8 cellular contexts compared by ENCODE assay signal in genomic region chr6:157980288-157981131, GRCh38. TPM values are rescaled to one million over a fixed set of nuclear protein-coding genes. Genes with fewer than 3 reads are reported as not detected.
DNase-seq lines count a peak whose midpoint lies in the region; ATAC-seq, FAIRE-seq and TF ChIP-seq lines count a peak whose summit lies in the region.

No MANE protein-coding gene starts in this region.

- H3K9me1 ChIP-seq in endothelial cell of umbilical vein (replicated peaks; ENCODE audit: control insufficient read depth, extremely low read depth, insufficient read depth, low read length) = no peaks in the 10 kb centered on the region

- H3K79me2 ChIP-seq in OCI-LY3 (ENCODE audit: low read length) (peaks cover 33% of the 10 kb centered on the region), endothelial cell of umbilical vein (ENCODE audit: control insufficient read depth, insufficient read depth, low read length) (peaks cover 37% of the 10 kb centered on the region)

- TF ChIP-seq CTCF in OCI-LY3 (IDR thresholded peaks at IDR 0.05; ENCODE audit: low read depth, low read length) = no peak
- TF ChIP-seq CTCF in endothelial cell of umbilical vein (IDR thresholded peaks at IDR 0.05; ENCODE audit: extremely low read depth in 1 of 2, insufficient read depth in 1 of 2, low read depth in 1 of 2, low read length in 2 of 2) = no peak
- TF ChIP-seq CTCF in pancreas (IDR thresholded peaks at IDR 0.05) = no peak

- CTCF ChIA-PET in endothelial cell of umbilical vein (lab: Charles Lee) = interaction anchor here (0.6 to 1.3 kb wide), 3 partner anchors 13 to 91 kb away, joined by 3 read pairs; no protein-coding TSS in a partner anchor

- H2AFZ ChIP-seq in OCI-LY3 (ENCODE audit: low read depth, low read length) (no peak overlapping the region), endothelial cell of umbilical vein (ENCODE audit: low read depth, low read length) (peak overlapping the region; percentile 81)

- H3K4me2 ChIP-seq in OCI-LY3 (ENCODE audit: low read length) = peak overlapping the region; percentile 93
- peak overlapping the region; percentile 37 for H3K4me2 ChIP-seq in endothelial cell of umbilical vein (ENCODE audit: insufficient read depth, low read length)

- no peak for TF ChIP-seq POLR2A in endothelial cell of umbilical vein (IDR thresholded peaks at IDR 0.05; ENCODE audit: low read depth, low read length)

- peak overlapping the region; percentile 78 for H3K4me3 ChIP-seq in OCI-LY3 (ENCODE audit: low read length)
- no peak overlapping the region for H3K4me3 ChIP-seq in endothelial cell of umbilical vein (replicated peaks in 1 of 3; ENCODE audit: insufficient read depth in 1 of 3, low read depth in 1 of 3, low read length in 3 of 3)
- peak overlapping the region in 3 of 4 donors; percentile 81 to 98 (median 95) for H3K4me3 ChIP-seq in pancreas

- peaks cover 17% of the 10 kb centered on the region for H3K4me1 ChIP-seq in OCI-LY3 (ENCODE audit: low read length)
- H3K4me1 ChIP-seq in endothelial cell of umbilical vein (ENCODE audit: control insufficient read depth, extremely low read depth, insufficient read depth, low read length) = peaks cover 21% of the 10 kb centered on the region
- H3K4me1 ChIP-seq in pancreas = peaks cover 10 to 20% (median 18%) of the 10 kb centered on the region in 3 donors

- POLR2A ChIA-PET in endothelial cell of umbilical vein (lab: Charles Lee) = no interaction called here

- 33 to 39% methylated on average over 19 of the region's 19 CpGs for WGBS in pancreas, 2 donors

- H3K27ac ChIP-seq in OCI-LY3 (ENCODE audit: low read length) (no peak overlapping the region), endothelial cell of umbilical vein (ENCODE audit: insufficient read depth, low read depth, low read length) (no peak overlapping the region), pancreas (peak overlapping the region in 3 of 4 donors; percentile 20 to 84 (median 68))

- BruUV-seq in endothelial cell of umbilical vein (replicated peaks; lab: Mats Ljungman, UMichigan) = no TSS peak

- H4K20me1 ChIP-seq in OCI-LY3 (ENCODE audit: insufficient read depth, low read length) (peaks cover 6% of the 10 kb centered on the region), endothelial cell of umbilical vein (replicated peaks; ENCODE audit: control insufficient read depth, extremely low read depth, insufficient read depth, low read length) (no peaks in the 10 kb centered on the region)

- ATAC-seq in GM21390 (IDR thresholded peaks at IDR 0.05; ENCODE audit: unreplicated experiment) = peak; percentile 19
- peak; percentile 11 to 22 (median 17) for ATAC-seq in pancreas
- ATAC-seq in GM18868 (IDR thresholded peaks at IDR 0.05; ENCODE audit: unreplicated experiment) = no peak
- ATAC-seq in HG02763 (IDR thresholded peaks at IDR 0.05; ENCODE audit: unreplicated experiment) = no peak

- H3K9ac ChIP-seq in OCI-LY3 (ENCODE audit: low read length) (peak overlapping the region; percentile 94; the same call in 1 of the 2 replicates), endothelial cell of umbilical vein (replicated peaks; ENCODE audit: extremely low read depth, insufficient read depth, low read length) (no peak overlapping the region)

- no peaks in the 10 kb centered on the region for H3K9me3 ChIP-seq in OCI-LY3 (ENCODE audit: insufficient read depth, low read length)
- H3K9me3 ChIP-seq in endothelial cell of umbilical vein (replicated peaks; ENCODE audit: control insufficient read depth, insufficient read depth, low read length) = no peaks in the 10 kb centered on the region
- H3K9me3 ChIP-seq in pancreas = no peaks in the 10 kb centered on the region

- H3K27me3 ChIP-seq in OCI-LY3 (ENCODE audit: low read depth, low read length) (peaks cover 5% of the 10 kb centered on the region), endothelial cell of umbilical vein (ENCODE audit: control insufficient read depth in 2 of 2, insufficient read depth in 2 of 2, low read length in 2 of 2) (no peaks in the 10 kb centered on the region), pancreas (no peaks in the 10 kb centered on the region)

- H3K36me3 ChIP-seq in OCI-LY3 (replicated peaks; ENCODE audit: low read depth, low read length) (no peaks in the 10 kb centered on the region), endothelial cell of umbilical vein (ENCODE audit: control insufficient read depth in 2 of 2, extremely low read depth in 1 of 2, insufficient read depth in 2 of 2, low read length in 2 of 2) (no peaks in the 10 kb centered on the region), pancreas (no peaks in the 10 kb centered on the region)

- intact Hi-C loops in endothelial cell of umbilical vein (cut with micrococcal nuclease) = loop anchor here (1.0 to 5.0 kb wide), 6 partner anchors 23 to 218 kb away; no protein-coding TSS in a partner anchor
- intact Hi-C loops in pancreas (cut with DNase I) = no loop called here

- no peak for DNase-seq in endothelial cell of umbilical vein (ENCODE audit: low read depth, low spot score)
- no peak for DNase-seq in pancreas
- DNase-seq in GM03348 (ENCODE audit: low spot score) = no peak
- no peak for DNase-seq in occipital lobe (lab: John Stamatoyannopoulos, UW)

- FAIRE-seq in endothelial cell of umbilical vein (lab: Jason Lieb, UNC) (peak; percentile 60), pancreas (lab: Jason Lieb, UNC) (no peak)

- dilution Hi-C loops in endothelial cell of umbilical vein (cut with MboI; ENCODE audit: extremely low pct_ligation_motif_present, low sequenced_read_pairs) = no loop called here

TF ChIP-seq in endothelial cell of umbilical vein, 7 proteins besides CTCF, POLR2A, EP300 and RAD21:
- TF ChIP-seq FOS (IDR thresholded peaks at IDR 0.05; ENCODE audit: borderline replicate concordance, insufficient read depth, low read length) = no peak
- TF ChIP-seq JUN (IDR thresholded peaks at IDR 0.05; ENCODE audit: borderline replicate concordance, insufficient read depth, insufficient read length, low read depth) = no peak
- TF ChIP-seq MAX (IDR thresholded peaks at IDR 0.05; ENCODE audit: insufficient read depth, insufficient read length) = no peak
- no peak for TF ChIP-seq POLR2AphosphoS5 (IDR thresholded peaks at IDR 0.05; ENCODE audit: insufficient read depth, low read depth, low read length)
- no peak for TF ChIP-seq EZH2 (IDR thresholded peaks at IDR 0.05; ENCODE audit: borderline replicate concordance, low read depth, low read length, severe bottlenecking)
- no peak for TF ChIP-seq MYC (IDR thresholded peaks at IDR 0.05; ENCODE audit: low read depth, low read length)

RNA-seq across cellular contexts. Expression of gene SYNJ2, which starts 1.2 kb away (rescaled TPM):
- total RNA-seq in endothelial cell of umbilical vein = 71.8 and 78.2 TPM in 2 replicates
- 32.4 and 35.1 TPM in 2 replicates for polyA plus RNA-seq in endothelial cell of umbilical vein
- 42.1 and 44.6 TPM in 2 replicates for polyA plus RNA-seq in endothelial cell of umbilical vein (2011; cell fraction: cytosol; rRNA removed)
- polyA plus RNA-seq in endothelial cell of umbilical vein (2011; cell fraction: nucleus; rRNA removed) = 85.0 and 90.0 TPM in 2 replicates
- polyA plus RNA-seq in endothelial cell of umbilical vein (2012) = 28.3 and 54.5 TPM in 2 replicates
- 76.8 and 82.3 TPM in 2 replicates for polyA minus RNA-seq in endothelial cell of umbilical vein
- polyA minus RNA-seq in endothelial cell of umbilical vein (2011; cell fraction: cytosol; rRNA and poly(A)+ RNA removed) = 12.2 TPM
- polyA minus RNA-seq in endothelial cell of umbilical vein (2011; cell fraction: nucleus; rRNA and poly(A)+ RNA removed) = 77.9 and 82.2 TPM in 2 replicates
- total RNA-seq in pancreas = 10 to 100 TPM in 3 of 6 donors, 1 to 10 TPM in 3; 8.1 to 17.1 (median 10.1) TPM
- polyA plus RNA-seq in pancreas = 1 to 10 TPM; 7.9 to 8.6 TPM
- total RNA-seq in occipital lobe = 7.2 TPM

Comparison
In these comparisons a context has a peak if more than half of its experiments do, and no peak if none do; other contexts are left out.
1. ATAC-seq: peak in GM21390 (single experiment) and pancreas (4 of 4); none in GM18868 (single experiment) and HG02763 (single experiment).
2. H3K27ac ChIP-seq: peak in pancreas (3 of 4); none in OCI-LY3 (single experiment) and endothelial cell of umbilical vein (single experiment).
3. H3K4me3 ChIP-seq: peak in OCI-LY3 (single experiment) and pancreas (3 of 4); none in endothelial cell of umbilical vein (0 of 3).